Comparison of ENCODE assay signal across 13 cellular contexts in the genomic region with DNA sequence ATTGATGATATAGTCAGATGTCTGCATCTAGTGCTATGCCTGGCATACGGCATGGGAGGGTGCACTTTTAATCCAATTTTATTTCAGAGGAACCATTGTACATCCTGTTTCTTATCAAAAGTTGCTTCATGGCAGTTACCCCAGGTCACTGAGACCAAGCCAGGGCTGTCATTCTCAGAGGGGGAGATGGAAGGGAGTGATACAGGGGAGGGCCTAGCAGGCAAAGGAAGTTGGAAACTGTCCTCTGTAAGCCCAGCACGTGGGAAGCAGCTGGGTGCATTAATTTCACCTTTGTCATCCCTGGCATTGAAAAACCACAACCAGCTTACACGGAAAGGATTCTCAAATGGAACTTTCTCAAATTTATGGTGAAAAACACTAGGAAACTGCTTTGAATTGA.
DNase-seq lines count a peak whose midpoint lies in the region; ATAC-seq and TF ChIP-seq lines count a peak whose summit lies in the region.
"Had no signal": no experiment of that assay in that cellular context is flagged by ENCODE, and none has a peak within 500 bp of the region (broad histone marks: within the 10 kb centered on the region; RNA-seq: fewer than 3 reads in every experiment).

No MANE protein-coding gene starts in this region.

- H3K27ac ChIP-seq in esophagus squamous epithelium, result peak overlapping the region in 3 of 4 donors; percentile 36 to 51 (median 45)
- H3K27ac ChIP-seq: C4-2B had no signal

- H3K27me3 ChIP-seq in esophagus squamous epithelium, result no peaks in the 10 kb centered on the region
- H3K27me3 ChIP-seq: spleen had no signal

- H3K9me3 ChIP-seq in esophagus squamous epithelium, result no peaks in the 10 kb centered on the region

- H3K36me3 Mint-ChIP-seq in osteocyte (ENCODE audit: unreplicated experiment), result peaks cover 2% of the 10 kb centered on the region

- WGBS in esophagus squamous epithelium, 2 donors, result 52 to 61% methylated on average over 3 of the region's 3 CpGs

- H3K4me1 Mint-ChIP-seq in osteocyte (ENCODE audit: unreplicated experiment), result peaks cover 64% of the 10 kb centered on the region

- TF ChIP-seq POLR2A in esophagus squamous epithelium (IDR thresholded peaks at IDR 0.05), result no peak

- peak overlapping the region; percentile 93 for H3K27ac Mint-ChIP-seq in osteocyte (ENCODE audit: unreplicated experiment)

- intact Hi-C loops in esophagus squamous epithelium (cut with DNase I), result no loop called here
- intact Hi-C loops in posterior cingulate gyrus (cut with DNase I), result no loop called here

- H3K27me3 Mint-ChIP-seq in osteocyte (ENCODE audit: unreplicated experiment), result no peaks in the 10 kb centered on the region

- DNase-seq in EL, result peak; percentile 88
- DNase-seq in RPMI7951 (ENCODE audit: low read depth), result peak; percentile 95
- no peak for DNase-seq in esophagus squamous epithelium (lab: John Stamatoyannopoulos, UW)
- DNase-seq in osteocyte (ENCODE audit: extremely low spot score, unreplicated experiment), result no peak
- DNase-seq in SIG-M5 treated with dmso at 0.1 percent for 504 hours (lab: John Stamatoyannopoulos, UW; ENCODE audit: unreplicated experiment), result no peak
- no peak for DNase-seq in NCI-H2107 treated with DMSO at 0.1 percent for 48 hours (lab: John Stamatoyannopoulos, UW; ENCODE audit: unreplicated experiment)
- no peak for DNase-seq in posterior cingulate gyrus
- DNase-seq: activated naive CD4-positive, alpha-beta T cell treated with anti-CD3 and anti-CD28 coated beads, Interleukin-2, amount 50 U/mL, for 16 hours; NCI-H2029 treated with DMSO at 0.1 percent for 48 hours; spleen; T-helper 2 cell had no signal

- no peaks in the 10 kb centered on the region for H3K36me3 ChIP-seq in esophagus squamous epithelium

- ATAC-seq in GM19035 (IDR thresholded peaks at IDR 0.05; ENCODE audit: unreplicated experiment), result no peak

- H3K4me3 Mint-ChIP-seq in osteocyte (ENCODE audit: unreplicated experiment), result no peak overlapping the region

- peaks cover 13% of the 10 kb centered on the region for H3K9me3 Mint-ChIP-seq in osteocyte (ENCODE audit: unreplicated experiment)

- TF ChIP-seq CTCF in esophagus squamous epithelium (IDR thresholded peaks at IDR 0.05), result no peak
- TF ChIP-seq CTCF in osteocyte (IDR thresholded peaks at IDR 0.05), result no peak

- H3K4me3 ChIP-seq in esophagus squamous epithelium, result no peak overlapping the region
- H3K4me3 ChIP-seq: spleen had no signal

- H3K4me1 ChIP-seq in esophagus squamous epithelium, result peaks cover 0 to 12% (median 6%) of the 10 kb centered on the region in 3 donors
- H3K4me1 ChIP-seq: spleen had no signal

Comparison
In these comparisons a context has a peak if more than half of its experiments do, and no peak if none do; other contexts are left out.
1. DNase-seq: peak in EL (single experiment) and RPMI7951 (single experiment); none in esophagus squamous epithelium (single experiment), osteocyte (single experiment), SIG-M5 treated with dmso at 0.1 percent for 504 hours (single experiment), NCI-H2107 treated with DMSO at 0.1 percent for 48 hours (single experiment) and posterior cingulate gyrus (0 of 10).